Comparison of ENCODE assay signal across 21 cellular contexts in the genomic region with DNA sequence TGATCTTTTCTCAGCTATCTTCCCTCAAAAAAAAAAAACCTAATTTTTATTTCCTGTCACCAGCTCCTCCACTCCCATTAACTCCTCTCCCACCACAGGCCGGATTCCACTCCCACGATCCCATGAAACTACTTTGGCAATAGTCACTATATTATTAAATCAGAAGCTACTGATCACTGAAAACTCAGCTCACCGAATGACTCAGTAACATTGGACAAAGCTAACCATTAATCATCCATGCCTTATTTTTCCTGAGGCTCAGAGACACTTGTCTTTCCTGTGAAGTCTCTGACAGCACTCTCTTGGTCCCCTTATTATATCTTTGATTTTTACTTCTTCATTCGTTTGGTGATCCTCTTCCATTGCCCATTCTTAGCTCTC. TPM values are rescaled to one million over a fixed set of nuclear protein-coding genes. Genes with fewer than 3 reads are reported as not detected.
"Had no signal": no experiment of that assay in that cellular context is flagged by ENCODE, and none has a peak within 500 bp of the region (broad histone marks: within the 10 kb centered on the region; RNA-seq: fewer than 3 reads in every experiment).

No MANE protein-coding gene starts in this region.

- H3K4me3 ChIP-seq: ascending aorta, cardiac muscle cell, esophagus squamous epithelium, right atrium auricular region, skin epidermis, transverse colon had no signal

- H3K36me3 Mint-ChIP-seq: activated naive CD4-positive, alpha-beta T cell treated with anti-CD3 and anti-CD28 coated beads, Interleukin-2, amount 10 ng/mL, durations not matched to agents 7 days and 5 days had no signal

- DNase-seq: activated CD4-positive, alpha-beta T cell treated with anti-CD3 and anti-CD28 coated beads, Interleukin-2, amount 50 U/mL, for 4 hours; activated CD4-positive, CD25-positive, alpha-beta regulatory T cell treated with anti-CD3 and anti-CD28 coated beads, Interleukin-2, amount 50 U/mL, for 72 hours; activated naive CD4-positive, alpha-beta T cell treated with anti-CD3 and anti-CD28 coated beads, Interleukin-2, amount 10 ng/mL, durations not matched to agents 7 days and 5 days; esophagus squamous epithelium; glutamatergic neuron; hypothalamus; kidney; left ventricle myocardium superior; stimulated activated CD4-positive, alpha-beta T cell treated with anti-CD3 and anti-CD28 coated beads, Interleukin-15, amount 100 ng/mL, for 24 hours; stimulated activated CD4-positive, alpha-beta T cell treated with anti-CD3 and anti-CD28 coated beads, Interleukin-4, amount 100 ng/mL, for 1 hour; stimulated activated naive CD4-positive, alpha-beta T cell treated with Interleukin-2 at 50 U/mL for 16 hours; T-helper 1 cell; T1000; transverse colon had no signal

- H3K9me3 Mint-ChIP-seq: activated naive CD4-positive, alpha-beta T cell treated with anti-CD3 and anti-CD28 coated beads, Interleukin-2, amount 10 ng/mL, durations not matched to agents 7 days and 5 days; natural killer cell treated with Interleukin-12 subunit alpha and Interleukin-12 subunit beta and Interleukin-15 and Interleukin-18, amount 100 ng/mL, for 72 hours had no signal

- H3K4me3 Mint-ChIP-seq: activated naive CD4-positive, alpha-beta T cell treated with anti-CD3 and anti-CD28 coated beads, Interleukin-2, amount 10 ng/mL, durations not matched to agents 7 days and 5 days; activated T-helper 17 cell treated with anti-CD3 and anti-CD28 coated beads, Interleukin-2, amount 50 U/mL, for 72 hours; natural killer cell treated with Interleukin-12 subunit alpha and Interleukin-12 subunit beta and Interleukin-15 and Interleukin-18, amount 100 ng/mL, for 72 hours had no signal

- FAIRE-seq: kidney had no signal

- H3K27ac ChIP-seq: ascending aorta, cardiac muscle cell, foreskin keratinocyte, right atrium auricular region, transverse colon had no signal

- H3K27me3 ChIP-seq: ascending aorta, right atrium auricular region had no signal

- ATAC-seq: activated T-helper 17 cell treated with anti-CD3 and anti-CD28 coated beads, Interleukin-2, amount 50 U/mL, for 72 hours; foreskin keratinocyte; left ventricle myocardium superior; natural killer cell treated with Interleukin-12 subunit alpha and Interleukin-12 subunit beta and Interleukin-15 and Interleukin-18, amount 100 ng/mL, for 72 hours had no signal

- H3K36me3 ChIP-seq: ascending aorta, cardiac muscle cell, esophagus squamous epithelium, right atrium auricular region, transverse colon had no signal

- H3K4me1 ChIP-seq: ascending aorta, esophagus squamous epithelium, foreskin keratinocyte, right atrium auricular region had no signal

- H3K27ac Mint-ChIP-seq: activated naive CD4-positive, alpha-beta T cell treated with anti-CD3 and anti-CD28 coated beads, Interleukin-2, amount 10 ng/mL, durations not matched to agents 7 days and 5 days; activated T-helper 17 cell treated with anti-CD3 and anti-CD28 coated beads, Interleukin-2, amount 50 U/mL, for 72 hours; natural killer cell treated with Interleukin-12 subunit alpha and Interleukin-12 subunit beta and Interleukin-15 and Interleukin-18, amount 100 ng/mL, for 72 hours had no signal

- H3K9me3 ChIP-seq: ascending aorta, esophagus squamous epithelium, right atrium auricular region, transverse colon had no signal

RNA-seq across cellular contexts. Expression of a gene that starts 6.1 kb away (rescaled TPM):
- total RNA-seq: activated T-helper 17 cell treated with anti-CD3 and anti-CD28 coated beads, Interleukin-2, amount 50 U/mL, for 72 hours; ascending aorta; cardiac muscle cell; foreskin keratinocyte; natural killer cell treated with Interleukin-12 subunit alpha and Interleukin-12 subunit beta and Interleukin-15 and Interleukin-18, amount 100 ng/mL, for 72 hours had no signal
- polyA plus RNA-seq: cardiac muscle cell, foreskin keratinocyte had no signal
